ENCODE assay signal across 7 cellular contexts in genomic region chr2:197515798-197516761, GRCh38. TPM values are rescaled to one million over a fixed set of nuclear protein-coding genes. Genes with fewer than 3 reads are reported as not detected.
DNase-seq lines count a peak whose midpoint lies in the region; ATAC-seq, FAIRE-seq and TF ChIP-seq lines count a peak whose summit lies in the region.

TSS of gene MOB4 (plus strand) at chr2:197516066. CDS start at chr2:197516087, 21 bp downstream.

- 1% methylated on average over 11 to 66 of the region's 75 CpGs for WGBS in body of pancreas, 2 donors
- WGBS in sigmoid colon, 2 donors: 0 to 1% methylated on average over 75 of the region's 75 CpGs

- no peaks in the 10 kb centered on the region for H3K9me3 ChIP-seq in body of pancreas
- H3K9me3 ChIP-seq in sigmoid colon: no peaks in the 10 kb centered on the region

- H3K4me3 ChIP-seq in body of pancreas (peak within 1 kb of the TSS; percentile 74 to 87), sigmoid colon (peak within 1 kb of the TSS; percentile 66 to 90 (median 89))

- peak; percentile 91 for ATAC-seq in GM18520 (IDR thresholded peaks at IDR 0.05; ENCODE audit: unreplicated experiment)
- peak; percentile 95 for ATAC-seq in HG03064 (IDR thresholded peaks at IDR 0.05; ENCODE audit: low read depth, unreplicated experiment)
- ATAC-seq in body of pancreas: peak; percentile 99

- peak; percentile 11 for FAIRE-seq in TTC549 (lab: Jason Lieb, UNC)

- DNase-seq in NCI-H2107 treated with DMSO at 0.1 percent for 48 hours (lab: John Stamatoyannopoulos, UW; ENCODE audit: unreplicated experiment) (peak; percentile 85), body of pancreas (peak; percentile 96 to 97 (median 96)), iPS DF 19.7 (ENCODE audit: low read depth, low spot score) (peak; percentile 74), sigmoid colon (peak; percentile 97)

- H3K4me1 ChIP-seq in body of pancreas: peaks cover 15% of the 10 kb centered on the region
- peaks cover 0 to 31% (median 23%) of the 10 kb centered on the region in 4 donors for H3K4me1 ChIP-seq in sigmoid colon

- TF ChIP-seq EP300 in sigmoid colon (IDR thresholded peaks at IDR 0.05): peak in 2 of 4 donors; percentile 32 to 38

- peak within 1 kb of the TSS; percentile 89 to 96 (median 92) for H3K27ac ChIP-seq in body of pancreas
- H3K27ac ChIP-seq in sigmoid colon: peak within 1 kb of the TSS; percentile 91 to 96 (median 92)

- intact Hi-C loops in body of pancreas (cut with DNase I): no loop called here
- intact Hi-C loops in sigmoid colon (cut with DNase I): loop anchor here (2.0 to 5.0 kb wide), 6 partner anchors 15 to 1941 kb away; partner anchors contain the start of genes COQ10B, HSPE1, MARS2 and SATB2

- TF ChIP-seq CTCF in body of pancreas (IDR thresholded peaks at IDR 0.05) (peak in 1 of 7 experiments; percentile 20), sigmoid colon (IDR thresholded peaks at IDR 0.05) (no peak)

- H3K27me3 ChIP-seq in body of pancreas (no peaks in the 10 kb centered on the region), sigmoid colon (no peaks in the 10 kb centered on the region)

- TF ChIP-seq POLR2A in body of pancreas (IDR thresholded peaks at IDR 0.05) (peak; percentile 92 to 95 (median 95)), sigmoid colon (IDR thresholded peaks at IDR 0.05) (peak; percentile 82 to 90)

- H3K36me3 ChIP-seq in body of pancreas (replicated peaks in 1 of 2; ENCODE audit: insufficient read depth in 1 of 2, low read depth in 2 of 2) (no peaks in the 10 kb centered on the region), sigmoid colon (no peaks in the 10 kb centered on the region)

RNA-seq across cellular contexts. Expression of gene MOB4, which starts in this region (rescaled TPM):
- total RNA-seq in body of pancreas: 10 to 100 TPM in 1 of 2 donors, 1 to 10 TPM in 1; 5.3 to 16.1 TPM
- total RNA-seq in sigmoid colon: 10 to 100 TPM; 29.1 to 50.5 (median 38.7) TPM
- 10 to 100 TPM; 22.2 to 49.9 (median 40.9) TPM for polyA plus RNA-seq in sigmoid colon

Comparison
In these comparisons a context has a peak if more than half of its experiments do, and no peak if none do; other contexts are left out.
1. Peak in every context shown above with its lines: DNase-seq, ATAC-seq, H3K4me3 ChIP-seq and H3K27ac ChIP-seq.